In the genomic region with DNA sequence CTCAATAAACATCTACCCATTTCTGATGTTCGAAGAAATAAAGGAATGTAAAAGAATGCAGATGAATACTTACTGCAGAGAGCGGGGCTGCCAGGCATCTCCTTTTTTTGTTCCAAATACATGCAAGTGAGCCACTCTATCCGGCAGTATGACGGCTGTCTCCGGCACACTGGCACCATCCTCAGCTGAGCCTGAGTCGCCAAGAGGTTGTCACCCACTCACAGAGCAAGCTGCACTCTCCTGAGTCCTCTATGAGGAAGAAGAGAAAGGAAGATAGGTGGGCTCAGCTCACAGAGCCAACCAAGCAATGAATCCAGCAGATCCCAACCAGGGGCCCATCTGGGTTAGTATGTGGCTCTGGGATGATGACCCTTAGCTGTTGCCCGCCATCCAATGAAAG, we compare ENCODE assay signal across 1 cellular context.
TF ChIP-seq lines count a peak whose summit lies in the region.

No MANE protein-coding gene starts in this region.

TF ChIP-seq in HepG2, 621 proteins besides CTCF, POLR2A, EP300 and RAD21 (continued from another document):
- TF ChIP-seq, protein P1, sequence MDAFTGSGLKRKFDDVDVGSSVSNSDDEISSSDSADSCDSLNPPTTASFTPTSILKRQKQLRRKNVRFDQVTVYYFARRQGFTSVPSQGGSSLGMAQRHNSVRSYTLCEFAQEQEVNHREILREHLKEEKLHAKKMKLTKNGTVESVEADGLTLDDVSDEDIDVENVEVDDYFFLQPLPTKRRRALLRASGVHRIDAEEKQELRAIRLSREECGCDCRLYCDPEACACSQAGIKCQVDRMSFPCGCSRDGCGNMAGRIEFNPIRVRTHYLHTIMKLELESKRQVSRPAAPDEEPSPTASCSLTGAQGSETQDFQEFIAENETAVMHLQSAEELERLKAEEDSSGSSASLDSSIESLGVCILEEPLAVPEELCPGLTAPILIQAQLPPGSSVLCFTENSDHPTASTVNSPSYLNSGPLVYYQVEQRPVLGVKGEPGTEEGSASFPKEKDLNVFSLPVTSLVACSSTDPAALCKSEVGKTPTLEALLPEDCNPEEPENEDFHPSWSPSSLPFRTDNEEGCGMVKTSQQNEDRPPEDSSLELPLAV (CRISPR knock-in tag; conservative IDR thresholded peaks at IDR 0.05; ENCODE audit: low read depth) = no peak
- TF ChIP-seq NFE2L1 (CRISPR knock-in tag; IDR thresholded peaks at IDR 0.05; ENCODE audit: borderline replicate concordance) (no peak), MTF1 (CRISPR knock-in tag; IDR thresholded peaks at IDR 0.05) (no peak), ZBTB38 (CRISPR knock-in tag; IDR thresholded peaks at IDR 0.05) (no peak), LCORL (IDR thresholded peaks at IDR 0.05) (no peak), LCORL (CRISPR knock-in tag; IDR thresholded peaks at IDR 0.05) (no peak), ZNF460 (CRISPR knock-in tag; IDR thresholded peaks at IDR 0.05; ENCODE audit: borderline replicate concordance) (no peak), NFYC (CRISPR knock-in tag; IDR thresholded peaks at IDR 0.05) (no peak)
TF ChIP-seq in HepG2: peak in this region for 0.
